ENCODE assay signal across 14 cellular contexts in the genomic region with DNA sequence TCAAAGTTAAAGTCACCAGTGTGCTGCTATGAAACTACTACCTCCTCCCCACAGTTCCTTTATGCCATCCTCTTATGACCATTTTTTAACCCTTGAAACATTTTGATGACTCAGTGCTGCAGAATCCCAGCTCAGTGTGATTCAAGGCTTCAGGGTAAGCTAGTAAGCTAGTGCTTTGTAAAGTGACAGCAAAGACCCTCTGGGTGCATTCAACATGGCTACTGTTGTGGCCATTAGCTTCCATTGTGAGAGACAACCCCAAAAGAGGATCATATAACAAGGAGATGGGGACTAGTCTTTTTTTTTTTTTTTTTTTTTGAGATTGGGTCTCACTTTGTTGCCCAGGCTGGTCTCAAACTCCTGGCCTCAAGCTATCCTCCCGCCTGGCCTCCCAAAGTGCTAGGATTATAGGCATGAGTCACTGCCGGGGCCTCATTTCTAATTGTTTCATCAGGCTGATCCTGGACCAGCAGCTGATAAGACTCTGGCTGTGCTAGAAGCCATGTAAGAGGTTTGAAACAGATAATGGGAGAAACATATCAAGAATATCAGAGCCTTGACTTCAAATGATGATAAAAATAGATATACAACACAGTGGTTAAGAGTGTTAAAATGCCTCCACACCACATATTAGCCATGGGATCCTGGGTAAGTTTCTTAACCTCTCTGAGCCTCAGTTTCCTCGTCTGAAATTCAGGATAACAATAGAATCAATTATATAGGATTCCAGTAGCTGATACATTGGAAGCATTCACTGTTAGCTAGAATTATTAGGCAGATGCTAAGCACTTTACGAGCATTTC.
DNase-seq lines count a peak whose midpoint lies in the region; ATAC-seq, FAIRE-seq and TF ChIP-seq lines count a peak whose summit lies in the region.
"Had no signal": no experiment of that assay in that cellular context is flagged by ENCODE, and none has a peak within 500 bp of the region (broad histone marks: within the 10 kb centered on the region; RNA-seq: fewer than 3 reads in every experiment).

No MANE protein-coding gene starts in this region.

- DNase-seq in H54 (ENCODE audit: insufficient read length, low spot score) (no peak), NCI-H460 (ENCODE audit: extremely low read depth, low read depth) (peak; percentile 79), astrocyte of the hippocampus (ENCODE audit: low read depth, low spot score) (peak; percentile 74), NCI-H446 treated with DMSO at 0.1 percent for 48 hours (lab: John Stamatoyannopoulos, UW) (no peak), WERI-Rb-1 (no peak), ascending aorta (ENCODE audit: low spot score in 2 of 2) (no peak)
- DNase-seq: activated CD4-positive, alpha-beta T cell treated with anti-CD3 and anti-CD28 coated beads for 4 hours; activated naive CD4-positive, alpha-beta T cell; endodermal cell; left colon; NCI-H1092 treated with DMSO at 0.1 percent for 48 hours; uterus had no signal

- peaks cover 61% of the 10 kb centered on the region for H3K4me1 ChIP-seq in mesodermal cell (ENCODE audit: control insufficient read depth, insufficient read depth, low read length, poor library complexity, severe bottlenecking)
- H3K4me1 ChIP-seq in ascending aorta, result peaks cover 13 to 30% of the 10 kb centered on the region in 2 donors

- no peaks in the 10 kb centered on the region for H3K36me3 ChIP-seq in mesodermal cell (ENCODE audit: control insufficient read depth, insufficient read depth, low read length)
- H3K36me3 ChIP-seq in WERI-Rb-1, result no peaks in the 10 kb centered on the region
- no peaks in the 10 kb centered on the region for H3K36me3 ChIP-seq in ascending aorta
- H3K36me3 ChIP-seq: uterus had no signal

- no peaks in the 10 kb centered on the region for H3K27me3 ChIP-seq in WERI-Rb-1 (ENCODE audit: insufficient read depth, low read depth, severe bottlenecking)
- no peaks in the 10 kb centered on the region for H3K27me3 ChIP-seq in ascending aorta
- H3K27me3 ChIP-seq: uterus had no signal

- no peak for TF ChIP-seq CTCF in WERI-Rb-1 (IDR thresholded peaks at IDR 0.05; ENCODE audit: low read depth, low read length)
- no peak for TF ChIP-seq CTCF in ascending aorta (IDR thresholded peaks at IDR 0.05)

- FAIRE-seq in H54 (lab: Jason Lieb, UNC), result peak; percentile 60

- H3K9me3 ChIP-seq in mesodermal cell (ENCODE audit: control insufficient read depth, low read length) (no peaks in the 10 kb centered on the region), WERI-Rb-1 (ENCODE audit: severe bottlenecking) (no peaks in the 10 kb centered on the region), ascending aorta (no peaks in the 10 kb centered on the region)
- H3K9me3 ChIP-seq: uterus had no signal

- WGBS in mesodermal cell (ENCODE audit: insufficient coverage in 2 of 2), 2 experiments, result 93% methylated on average over 2 of the region's 4 CpGs

- H3K27ac ChIP-seq in mesodermal cell (ENCODE audit: low read depth, low read length, severe bottlenecking) (peak overlapping the region; percentile 44), WERI-Rb-1 (no peak overlapping the region), ascending aorta (no peak overlapping the region)
- H3K27ac ChIP-seq: uterus had no signal

- ATAC-seq in HG03097 (IDR thresholded peaks at IDR 0.05; ENCODE audit: low FRiP score, unreplicated experiment), result no peak
- ATAC-seq: left colon had no signal

- no peak for TF ChIP-seq POLR2A in H54 (IDR thresholded peaks at IDR 0.05; ENCODE audit: low read depth, low read length)

- H3K4me3 ChIP-seq in mesodermal cell (ENCODE audit: extremely low read depth, insufficient read depth, low read length, poor library complexity, severe bottlenecking) (no peak overlapping the region), WERI-Rb-1 (ENCODE audit: low read depth, low read length) (no peak overlapping the region), ascending aorta (no peak overlapping the region)
- H3K4me3 ChIP-seq: uterus had no signal

- intact Hi-C loops in ascending aorta (cut with DNase I), result loop anchor here (2.0 to 10.0 kb wide), 2 partner anchors 41 to 391 kb away; a partner anchor contains a TSS

Comparison
In these comparisons a context has a peak if more than half of its experiments do, and no peak if none do; other contexts are left out.
1. DNase-seq: peak in NCI-H460 (single experiment) and astrocyte of the hippocampus (single experiment); none in H54 (single experiment), NCI-H446 treated with DMSO at 0.1 percent for 48 hours (single experiment), WERI-Rb-1 (single experiment) and ascending aorta (0 of 2).